ENCODE assay signal across 1 cellular context in the genomic region with DNA sequence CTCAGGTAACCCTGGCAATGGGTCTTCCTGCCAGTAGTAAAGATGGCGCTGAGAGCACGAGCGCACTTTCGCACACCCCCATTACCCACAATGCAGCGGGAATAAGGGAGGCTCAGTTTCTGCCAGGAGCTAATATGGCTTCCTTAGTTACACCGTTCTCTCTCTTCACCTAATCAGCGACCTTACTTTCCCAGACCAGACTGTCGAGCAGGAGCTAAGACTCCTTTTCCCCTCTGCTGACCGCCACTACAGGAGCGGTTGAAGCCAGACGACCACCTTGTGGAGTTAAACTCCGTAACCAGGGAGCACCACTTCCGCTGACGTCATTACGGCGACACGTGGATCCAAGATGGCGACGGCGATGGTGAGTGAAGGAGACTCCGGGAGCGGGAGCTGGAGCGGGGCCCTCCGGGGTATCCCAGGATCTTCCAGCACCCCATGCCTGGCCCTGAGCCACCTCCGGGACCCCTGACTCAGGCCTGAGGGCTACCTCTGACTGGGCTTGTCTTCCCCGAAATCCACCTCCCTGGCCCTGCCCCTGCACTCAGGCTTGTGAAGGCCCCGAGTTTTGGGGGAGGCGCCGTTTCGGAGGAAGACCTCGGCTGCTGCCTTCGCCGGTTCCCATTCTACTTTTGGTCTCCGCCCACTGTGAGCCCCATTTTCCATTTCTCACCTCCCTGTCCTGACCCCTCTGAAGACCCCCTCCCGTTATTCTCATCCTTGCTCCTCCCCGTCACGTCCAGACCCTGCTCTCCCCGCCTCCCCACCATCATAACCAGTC.
A peak's percentile ranks its signal among the peaks of the same experiment; 100 is the strongest.
TF ChIP-seq lines count a peak whose summit lies in the region.

TM9SF4 (plus strand) TSS at position 323 of the 781 bp plus-strand sequence; CDS start at position 350, 27 bp downstream.

TF ChIP-seq in HCT116, 20 proteins besides CTCF, POLR2A, EP300 and RAD21 (continued from another document):
- TF ChIP-seq, protein P1, sequence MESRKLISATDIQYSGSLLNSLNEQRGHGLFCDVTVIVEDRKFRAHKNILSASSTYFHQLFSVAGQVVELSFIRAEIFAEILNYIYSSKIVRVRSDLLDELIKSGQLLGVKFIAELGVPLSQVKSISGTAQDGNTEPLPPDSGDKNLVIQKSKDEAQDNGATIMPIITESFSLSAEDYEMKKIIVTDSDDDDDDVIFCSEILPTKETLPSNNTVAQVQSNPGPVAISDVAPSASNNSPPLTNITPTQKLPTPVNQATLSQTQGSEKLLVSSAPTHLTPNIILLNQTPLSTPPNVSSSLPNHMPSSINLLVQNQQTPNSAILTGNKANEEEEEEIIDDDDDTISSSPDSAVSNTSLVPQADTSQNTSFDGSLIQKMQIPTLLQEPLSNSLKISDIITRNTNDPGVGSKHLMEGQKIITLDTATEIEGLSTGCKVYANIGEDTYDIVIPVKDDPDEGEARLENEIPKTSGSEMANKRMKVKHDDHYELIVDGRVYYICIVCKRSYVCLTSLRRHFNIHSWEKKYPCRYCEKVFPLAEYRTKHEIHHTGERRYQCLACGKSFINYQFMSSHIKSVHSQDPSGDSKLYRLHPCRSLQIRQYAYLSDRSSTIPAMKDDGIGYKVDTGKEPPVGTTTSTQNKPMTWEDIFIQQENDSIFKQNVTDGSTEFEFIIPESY (IDR thresholded peaks at IDR 0.05; ENCODE audit: extremely low read depth, insufficient replicate concordance, low read length), result no peak
- TF ChIP-seq POLR2AphosphoS5 (IDR thresholded peaks at IDR 0.05; ENCODE audit: low read depth, low read length), result peak; percentile 81
- TF ChIP-seq CEBPB (IDR thresholded peaks at IDR 0.05; ENCODE audit: low read depth), result no peak
- no peak for TF ChIP-seq EZH2 (IDR thresholded peaks at IDR 0.05)
- no peak for TF ChIP-seq REST (IDR thresholded peaks at IDR 0.05; ENCODE audit: low read depth)
- TF ChIP-seq FOSL1 (IDR thresholded peaks at IDR 0.05; ENCODE audit: low read depth), result no peak
- no peak for TF ChIP-seq JUND (IDR thresholded peaks at IDR 0.05)
- 0 out of 2 replicates have a peak, but pooled peaks have one; percentile 38 for TF ChIP-seq SP1 (IDR thresholded peaks at IDR 0.05; ENCODE audit: low read depth)
- TF ChIP-seq SIN3A (IDR thresholded peaks at IDR 0.05; ENCODE audit: low read depth), result no peak
- peak; percentile 83 for TF ChIP-seq ELF1 (IDR thresholded peaks at IDR 0.05; ENCODE audit: borderline replicate concordance, low read depth)
- no peak for TF ChIP-seq SRF (IDR thresholded peaks at IDR 0.05; ENCODE audit: low read depth)
- TF ChIP-seq ZFX (IDR thresholded peaks at IDR 0.05), result peak; percentile 87
- peak; percentile 81; the same call in 1 of the 2 replicates for TF ChIP-seq CBX3 (IDR thresholded peaks at IDR 0.05; ENCODE audit: low read depth)
- TF ChIP-seq EZH2phosphoT487 (IDR thresholded peaks at IDR 0.05; ENCODE audit: borderline replicate concordance), result no peak
TF ChIP-seq in HCT116: peak in this region for 8.
